8 cellular contexts compared by ENCODE assay signal in the genomic region with DNA sequence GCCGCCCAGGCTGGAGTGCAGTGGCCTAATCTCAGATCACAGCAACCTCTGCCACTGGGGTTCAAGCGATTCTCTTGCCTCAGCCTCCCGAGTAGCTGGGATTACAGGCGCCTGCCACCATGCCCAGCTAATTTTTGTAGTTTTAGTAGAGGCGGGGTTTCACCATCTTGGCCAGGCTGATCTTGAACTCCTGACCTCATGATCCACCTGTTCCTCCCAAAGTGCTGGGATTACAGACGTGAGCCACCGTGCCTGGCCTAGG. TPM values are rescaled to one million over a fixed set of nuclear protein-coding genes. Genes with fewer than 3 reads are reported as not detected.
DNase-seq lines count a peak whose midpoint lies in the region; ATAC-seq and TF ChIP-seq lines count a peak whose summit lies in the region.
"Not testable (repeated sequence)": the region's sequence is repeated elsewhere in the genome, so short reads cannot be mapped to it uniquely, and the experiment has no call there.

No MANE protein-coding gene starts in this region.

- not testable (repeated sequence) for TF ChIP-seq CTCF in DOHH2 (IDR thresholded peaks at IDR 0.05; ENCODE audit: low read depth, low read length, poor library complexity, severe bottlenecking); PC-9 (conservative IDR thresholded peaks at IDR 0.05); heart right ventricle (IDR thresholded peaks at IDR 0.05); mesothelial cell of epicardium (IDR thresholded peaks at IDR 0.05; ENCODE audit: unreplicated experiment); progenitor cell of endocrine pancreas (IDR thresholded peaks at IDR 0.05; ENCODE audit: unreplicated experiment); type B pancreatic cell (conservative IDR thresholded peaks at IDR 0.05)

- H3K27me3 ChIP-seq in DOHH2 (ENCODE audit: control insufficient read depth, low read length) (peaks cover 39% of the 10 kb centered on the region), heart right ventricle (peaks cover 0 to 13% (median 0%) of the 10 kb centered on the region in 7 donors)
- not testable (repeated sequence) for H3K27me3 ChIP-seq in PC-9 (ENCODE audit: insufficient read depth, low read depth)

- CTCF ChIA-PET in PC-9 (lab: Charles Lee) = not testable (repeated sequence)

- H3K4me3 ChIP-seq in DOHH2 (ENCODE audit: low read length) (peak overlapping the region; percentile 88; the same call in 1 of the 2 replicates), PC-9 (peak overlapping the region; percentile 90; the same call in 1 of the 2 replicates), heart right ventricle (peak overlapping the region in 9 of 10 donors; percentile 59 to 99 (median 96))

- not testable (repeated sequence) for H3K79me2 ChIP-seq in DOHH2 (ENCODE audit: control insufficient read depth, low read length); PC-9 (ENCODE audit: low read depth)

- WGBS in heart right ventricle, 2 donors = 69 to 72% methylated on average over 7 of the region's 7 CpGs

- peaks cover 24% of the 10 kb centered on the region for H3K27me3 Mint-ChIP-seq in activated T-helper 2 cell treated with anti-CD3 and anti-CD28 coated beads, Interferon-gamma antibody, Interleukin-2, Interleukin-4, amounts not matched to agents 10 μg/mL and 5 μg/mL and 100 μg/mL, durations not matched to agents 14 hours and 24 hours and 36 hours (ENCODE audit: low read depth)
- not testable (repeated sequence) for H3K27me3 Mint-ChIP-seq in central memory CD8-positive, alpha-beta T cell
- H3K27me3 Mint-ChIP-seq in mesothelial cell of epicardium (ENCODE audit: low read depth) = peaks cover 29% of the 10 kb centered on the region
- peaks cover 22% of the 10 kb centered on the region for H3K27me3 Mint-ChIP-seq in progenitor cell of endocrine pancreas
- H3K27me3 Mint-ChIP-seq in type B pancreatic cell = peaks cover 20% of the 10 kb centered on the region

- not testable (repeated sequence) for H3F3A ChIP-seq in DOHH2 (ENCODE audit: control insufficient read depth, insufficient read depth)
- peaks cover 31% of the 10 kb centered on the region; the same call in 1 of the 2 replicates for H3F3A ChIP-seq in PC-9 (ENCODE audit: insufficient read depth, low read depth)

- POLR2A ChIA-PET in PC-9 (lab: Charles Lee; ENCODE audit: unreplicated experiment) = interaction anchor here (0.6 kb wide), 1 partner anchor 118 kb away, joined by 4 read pairs; no protein-coding TSS in a partner anchor

- TSS peak; percentile 40 for BruUV-seq in PC-9 (replicated peaks; lab: Mats Ljungman, UMichigan)

- H4K20me1 ChIP-seq in DOHH2 (ENCODE audit: control insufficient read depth, insufficient read depth, low read depth, low read length); PC-9 (ENCODE audit: insufficient read depth): not testable (repeated sequence)

- H3K27ac ChIP-seq in DOHH2 (ENCODE audit: low read depth, low read length); PC-9: not testable (repeated sequence)
- peak overlapping the region in 7 of 10 donors; percentile 92 to 97 (median 95) for H3K27ac ChIP-seq in heart right ventricle

- H2AFZ ChIP-seq in PC-9 = not testable (repeated sequence)

- intact Hi-C loops in PC-9 (cut with micrococcal nuclease; ENCODE audit: unreplicated experiment) (loop anchor here (10.0 kb wide), 1 partner anchor 83 kb away; no protein-coding TSS in a partner anchor), heart right ventricle (cut with DNase I) (loop anchor here in 3 of 10 donors (5.0 to 10.0 kb wide), 2 partner anchors 40 to 93 kb away; no protein-coding TSS in a partner anchor)
- intact Hi-C loops in activated T-helper 2 cell treated with anti-CD3 and anti-CD28 coated beads, Interferon-gamma antibody, Interleukin-2, Interleukin-4, amounts not matched to agents 10 μg/mL and 5 μg/mL and 100 μg/mL, durations not matched to agents 14 hours and 24 hours and 36 hours (cut with micrococcal nuclease) = loop anchor here (5.0 kb wide), 1 partner anchor 100 kb away; the partner anchor contains the start of gene CDPF1

- H3K4me1 Mint-ChIP-seq in activated T-helper 2 cell treated with anti-CD3 and anti-CD28 coated beads, Interferon-gamma antibody, Interleukin-2, Interleukin-4, amounts not matched to agents 10 μg/mL and 5 μg/mL and 100 μg/mL, durations not matched to agents 14 hours and 24 hours and 36 hours (ENCODE audit: low read depth) = peaks cover 12% of the 10 kb centered on the region
- H3K4me1 Mint-ChIP-seq in central memory CD8-positive, alpha-beta T cell = peaks cover 21% of the 10 kb centered on the region
- H3K4me1 Mint-ChIP-seq in mesothelial cell of epicardium = peaks cover 10% of the 10 kb centered on the region
- H3K4me1 Mint-ChIP-seq in progenitor cell of endocrine pancreas (ENCODE audit: low read depth); type B pancreatic cell (ENCODE audit: unreplicated experiment): not testable (repeated sequence)

- H3K9me2 ChIP-seq in DOHH2 (replicated peaks; ENCODE audit: control insufficient read depth, low read length); PC-9 (ENCODE audit: insufficient read depth): not testable (repeated sequence)

- peak overlapping the region; percentile 95; the same call in 1 of the 2 replicates for H3K4me2 ChIP-seq in DOHH2 (ENCODE audit: low read length)
- H3K4me2 ChIP-seq in PC-9 = peak overlapping the region; percentile 88

- H3K4me1 ChIP-seq in DOHH2 (ENCODE audit: control insufficient read depth, low read length) (peaks cover 21% of the 10 kb centered on the region), PC-9 (replicated peaks; ENCODE audit: insufficient read depth) (peaks cover 20% of the 10 kb centered on the region), heart right ventricle (peaks cover 12 to 74% (median 42%) of the 10 kb centered on the region in 9 donors)

- peak overlapping the region; percentile 55 for H3K4me3 Mint-ChIP-seq in activated T-helper 2 cell treated with anti-CD3 and anti-CD28 coated beads, Interferon-gamma antibody, Interleukin-2, Interleukin-4, amounts not matched to agents 10 μg/mL and 5 μg/mL and 100 μg/mL, durations not matched to agents 14 hours and 24 hours and 36 hours (ENCODE audit: low read depth)
- peak overlapping the region; percentile 74 for H3K4me3 Mint-ChIP-seq in central memory CD8-positive, alpha-beta T cell
- H3K4me3 Mint-ChIP-seq in mesothelial cell of epicardium (peak overlapping the region; percentile 71), progenitor cell of endocrine pancreas (ENCODE audit: low read depth) (peak overlapping the region; percentile 79), type B pancreatic cell (peak overlapping the region; percentile 86)

- ATAC-seq in central memory CD8-positive, alpha-beta T cell (replicated peaks; ENCODE audit: extremely low read depth, poor library complexity, severe bottlenecking); heart right ventricle: not testable (repeated sequence)

- not testable (repeated sequence) for H3K36me3 ChIP-seq in DOHH2 (ENCODE audit: control insufficient read depth, low read length); PC-9 (ENCODE audit: low read depth)
- H3K36me3 ChIP-seq in heart right ventricle = peaks cover 0 to 48% (median 0%) of the 10 kb centered on the region in 9 donors

- not testable (repeated sequence) for DNase-seq in PC-9; activated T-helper 2 cell treated with anti-CD3 and anti-CD28 coated beads, Interferon-gamma antibody, Interleukin-2, Interleukin-4, amounts not matched to agents 10 μg/mL and 5 μg/mL and 100 μg/mL, durations not matched to agents 14 hours and 24 hours and 36 hours (ENCODE audit: low spot score); central memory CD8-positive, alpha-beta T cell (ENCODE audit: low spot score in 2 of 2); heart right ventricle; mesothelial cell of epicardium (ENCODE audit: low spot score in 2 of 2, unreplicated experiment in 2 of 2); progenitor cell of endocrine pancreas (ENCODE audit: low spot score, unreplicated experiment); type B pancreatic cell (ENCODE audit: extremely low spot score, unreplicated experiment)

- H3K9me3 Mint-ChIP-seq in activated T-helper 2 cell treated with anti-CD3 and anti-CD28 coated beads, Interferon-gamma antibody, Interleukin-2, Interleukin-4, amounts not matched to agents 10 μg/mL and 5 μg/mL and 100 μg/mL, durations not matched to agents 14 hours and 24 hours and 36 hours; central memory CD8-positive, alpha-beta T cell; mesothelial cell of epicardium; progenitor cell of endocrine pancreas (ENCODE audit: low read depth); type B pancreatic cell: not testable (repeated sequence)

- not testable (repeated sequence) for H3K27ac Mint-ChIP-seq in activated T-helper 2 cell treated with anti-CD3 and anti-CD28 coated beads, Interferon-gamma antibody, Interleukin-2, Interleukin-4, amounts not matched to agents 10 μg/mL and 5 μg/mL and 100 μg/mL, durations not matched to agents 14 hours and 24 hours and 36 hours; central memory CD8-positive, alpha-beta T cell (ENCODE audit: low read depth); mesothelial cell of epicardium; progenitor cell of endocrine pancreas; type B pancreatic cell

- not testable (repeated sequence) for H3K9me3 ChIP-seq in DOHH2 (ENCODE audit: control insufficient read depth, insufficient read depth, low read length); PC-9 (ENCODE audit: insufficient read depth, low read depth); heart right ventricle

- H3K36me3 Mint-ChIP-seq in activated T-helper 2 cell treated with anti-CD3 and anti-CD28 coated beads, Interferon-gamma antibody, Interleukin-2, Interleukin-4, amounts not matched to agents 10 μg/mL and 5 μg/mL and 100 μg/mL, durations not matched to agents 14 hours and 24 hours and 36 hours (ENCODE audit: low read depth) = peaks cover 17% of the 10 kb centered on the region
- peaks cover 11% of the 10 kb centered on the region for H3K36me3 Mint-ChIP-seq in central memory CD8-positive, alpha-beta T cell (ENCODE audit: insufficient read depth)
- H3K36me3 Mint-ChIP-seq in mesothelial cell of epicardium; progenitor cell of endocrine pancreas (ENCODE audit: insufficient read depth); type B pancreatic cell: not testable (repeated sequence)

RNA-seq across cellular contexts. Expression of gene PPARA, which starts 1.8 kb away (rescaled TPM):
- total RNA-seq in PC-9 (2021) (43.9 and 48.7 TPM in 2 replicates), heart right ventricle (10 to 100 TPM; 69.0 to 89.5 (median 81.1) TPM), mesothelial cell of epicardium (12.0 to 15.1 TPM (median 13.0 TPM) in 3 replicates), progenitor cell of endocrine pancreas (33.5 and 33.6 TPM in 2 replicates), type B pancreatic cell (ENCODE audit: low replicate concordance) (22.7 and 22.9 TPM in 2 replicates)
- total RNA-seq in activated T-helper 2 cell treated with anti-CD3 and anti-CD28 coated beads, Interferon-gamma antibody, Interleukin-2, Interleukin-4, amounts not matched to agents 10 μg/mL and 5 μg/mL and 100 μg/mL, durations not matched to agents 14 hours and 24 hours and 36 hours = 14.0 and 14.5 TPM in 2 replicates
- polyA plus RNA-seq in heart right ventricle = 10 to 100 TPM; 15.5 to 20.3 TPM
